ENCODE assay signal across 8 cellular contexts in genomic region chr12:64780531-64781373, GRCh38. TPM values are rescaled to one million over a fixed set of nuclear protein-coding genes. Genes with fewer than 3 reads are reported as not detected.
DNase-seq lines count a peak whose midpoint lies in the region; ATAC-seq and TF ChIP-seq lines count a peak whose summit lies in the region.

No MANE protein-coding gene starts in this region.

- intact Hi-C loops in A673 (cut with micrococcal nuclease; ENCODE audit: unreplicated experiment): no loop called here

- peaks cover 64% of the 10 kb centered on the region for H3K27me3 ChIP-seq in A673 (replicated peaks; ENCODE audit: insufficient read depth, low read depth, low read length, poor library complexity)
- H3K27me3 ChIP-seq in neuronal stem cell (ENCODE audit: control insufficient read depth in 3 of 3, insufficient read depth in 3 of 3, low read depth in 1 of 3, low read length in 3 of 3): peaks cover 0 to 67% (median 9%) of the 10 kb centered on the region in 3 experiments

- H3K14ac ChIP-seq in neuronal stem cell (ENCODE audit: low read length): peak overlapping the region; percentile 82

- H3K4ac ChIP-seq in neuronal stem cell (ENCODE audit: low read length): no peak overlapping the region

- H4K91ac ChIP-seq in neuronal stem cell (ENCODE audit: low read depth, low read length, poor library complexity): no peak overlapping the region

- H3K9ac ChIP-seq in neuronal stem cell (ENCODE audit: low read depth, low read length, poor library complexity): peak overlapping the region; percentile 84

- BruUV-seq in A673 (replicated peaks; lab: Mats Ljungman, UMichigan): no TSS peak

- TF ChIP-seq CTCF in A673 (conservative IDR thresholded peaks at IDR 0.05; ENCODE audit: low read depth, low read length): no peak
- TF ChIP-seq CTCF in NB4 (IDR thresholded peaks at IDR 0.05; ENCODE audit: low read depth, low read length): no peak

- peak overlapping the region; percentile 84 for H2BK12ac ChIP-seq in neuronal stem cell (ENCODE audit: low read length)

- TF ChIP-seq POLR2A in NB4 (IDR thresholded peaks at IDR 0.05; ENCODE audit: extremely low read depth, insufficient read length): no peak

- peak; percentile 29 for DNase-seq in A673 (ENCODE audit: low spot score)
- DNase-seq in NB4 (ENCODE audit: low read depth): peak; percentile 45
- peak; percentile 23 for DNase-seq in activated CD8-positive, alpha-beta memory T cell treated with anti-CD3 and anti-CD28 coated beads, Interleukin-2, amount 50 U/mL, for 4 hours
- peak; percentile 26 for DNase-seq in germinal center (ENCODE audit: low spot score)
- DNase-seq in neuronal stem cell (ENCODE audit: low spot score): peak; percentile 44
- DNase-seq in G401 (ENCODE audit: low spot score): no peak

- peaks cover 16% of the 10 kb centered on the region for H3K4me1 ChIP-seq in A673 (ENCODE audit: insufficient read depth, low read length, poor library complexity, severe bottlenecking)
- H3K4me1 ChIP-seq in neuronal stem cell (ENCODE audit: control insufficient read depth in 2 of 2, insufficient read depth in 1 of 2, low read depth in 1 of 2, low read length in 2 of 2): peaks cover 7 to 8% of the 10 kb centered on the region in 2 donors

- no CpG with 5 or more reads among the region's 113 CpGs for WGBS in neuronal stem cell (ENCODE audit: extremely low coverage in 2 of 2, insufficient read length in 2 of 2, insufficient replicate concordance in 1 of 2), 2 donors

- H3K4me2 ChIP-seq in neuronal stem cell (ENCODE audit: insufficient read depth, low read length, poor library complexity, severe bottlenecking): peak overlapping the region; percentile 89

- no peaks in the 10 kb centered on the region for H3K79me1 ChIP-seq in neuronal stem cell (ENCODE audit: low read depth, low read length)

- H3K9me3 ChIP-seq in A673 (ENCODE audit: low read depth, low read length, poor library complexity, severe bottlenecking) (peaks cover 6% of the 10 kb centered on the region), neuronal stem cell (replicated peaks in 1 of 2; ENCODE audit: control insufficient read depth in 2 of 2, insufficient read depth in 1 of 2, low read depth in 1 of 2, low read length in 2 of 2) (peaks cover 0 to 4% of the 10 kb centered on the region in 2 donors)

- H3K23ac ChIP-seq in neuronal stem cell (ENCODE audit: low read depth, low read length, poor library complexity): peak overlapping the region; percentile 85

- peak overlapping the region; percentile 93 for H2AFZ ChIP-seq in neuronal stem cell (ENCODE audit: low read length)

- CTCF ChIA-PET in A673 (lab: Charles Lee): interaction anchor here (0.6 kb wide), 1 partner anchor 16 kb away, joined by 9 read pairs; no protein-coding TSS in a partner anchor

- peak overlapping the region; percentile 53 for H2BK5ac ChIP-seq in neuronal stem cell (ENCODE audit: low read length)

- ATAC-seq in GM18909 (IDR thresholded peaks at IDR 0.05; ENCODE audit: poor library complexity, unreplicated experiment) (peak; percentile 61), HG03280 (IDR thresholded peaks at IDR 0.05; ENCODE audit: unreplicated experiment) (no peak)

- no peak overlapping the region for H4K8ac ChIP-seq in neuronal stem cell (ENCODE audit: low read depth, low read length)

- H3K36me3 ChIP-seq in A673 (ENCODE audit: insufficient read depth, low read length, poor library complexity, severe bottlenecking) (no peaks in the 10 kb centered on the region), neuronal stem cell (replicated peaks in 1 of 2; ENCODE audit: control insufficient read depth in 2 of 2, insufficient read depth in 2 of 2, low read length in 2 of 2) (peaks cover 0 to under 1% of the 10 kb centered on the region in 2 donors)

- in situ Hi-C loops in G401 (cut with HindIII; ENCODE audit: low sequenced_read_pairs): no loop called here

- H3K4me3 ChIP-seq in A673 (ENCODE audit: low read depth, low read length, poor library complexity, severe bottlenecking) (peak overlapping the region; percentile 41), NB4 (ENCODE audit: low read depth, low read length) (no peak overlapping the region), neuronal stem cell (ENCODE audit: low read length in 2 of 2) (peak overlapping the region; percentile 36 to 84)

- H2BK120ac ChIP-seq in neuronal stem cell (ENCODE audit: low read depth, low read length): peak overlapping the region; percentile 96

- no peak overlapping the region for H3K27ac ChIP-seq in A673 (ENCODE audit: low read depth, low read length, poor library complexity, severe bottlenecking)
- no peak overlapping the region for H3K27ac ChIP-seq in neuronal stem cell (replicated peaks; ENCODE audit: low read length)

- peak overlapping the region; percentile 56 for H2AK5ac ChIP-seq in neuronal stem cell (ENCODE audit: low read depth, low read length)

- peak overlapping the region; percentile 99 for H3K18ac ChIP-seq in neuronal stem cell (ENCODE audit: low read length)

- POLR2A ChIA-PET in A673 (lab: Charles Lee; ENCODE audit: low non-redundant PET): no interaction called here

- peak overlapping the region; percentile 81 for H2BK15ac ChIP-seq in neuronal stem cell (ENCODE audit: low read length)

RNA-seq across cellular contexts. Expression of gene GNS, which starts 21.5 kb away (rescaled TPM):
- total RNA-seq in A673 (2021): 50.1 and 57.5 TPM in 2 replicates
- polyA plus RNA-seq in neuronal stem cell (2013, experiment 1 of 2): 19.4 TPM
- polyA plus RNA-seq in neuronal stem cell (2013, experiment 2 of 2): 19.0 TPM
- total RNA-seq in G401 (2014; rRNA removed; shearing (Covaris generic)): 50.2 and 64.1 TPM in 2 replicates

RNA-seq across cellular contexts. Expression of gene TBC1D30, which starts 43.7 kb away (rescaled TPM):
- 2.0 and 2.1 TPM in 2 replicates for total RNA-seq in A673 (2021)
- polyA plus RNA-seq in neuronal stem cell (2013, experiment 1 of 2): 1.7 TPM
- polyA plus RNA-seq in neuronal stem cell (2013, experiment 2 of 2): 1.9 TPM
- 11.4 and 16.0 TPM in 2 replicates for total RNA-seq in G401 (2014; rRNA removed; shearing (Covaris generic))
